1 cellular context compared by ENCODE assay signal in genomic region chr3:27293954-27294353, GRCh38.
TF ChIP-seq lines count a peak whose summit lies in the region.

No MANE protein-coding gene starts in this region.

TF ChIP-seq in H1, 55 proteins besides CTCF, POLR2A, EP300 and RAD21 (continued from another document):
- no peak for TF ChIP-seq ATF2 (IDR thresholded peaks at IDR 0.05; ENCODE audit: low read length)
- TF ChIP-seq PHF8 (conservative IDR thresholded peaks at IDR 0.05; ENCODE audit: low read depth, low read length), result no peak
- TF ChIP-seq TAF1 (IDR thresholded peaks at IDR 0.05; ENCODE audit: low read depth, low read length), result no peak
- no peak for TF ChIP-seq SAP30 (IDR thresholded peaks at IDR 0.05; ENCODE audit: insufficient read depth, insufficient replicate concordance, low read length)
- TF ChIP-seq KDM4A (IDR thresholded peaks at IDR 0.05; ENCODE audit: low read depth, low read length, severe bottlenecking), result no peak
- no peak for TF ChIP-seq EZH2 (IDR thresholded peaks at IDR 0.05; ENCODE audit: low read depth, low read length, severe bottlenecking)
- no peak for TF ChIP-seq ATF3 (IDR thresholded peaks at IDR 0.05; ENCODE audit: insufficient read depth, low read depth, low read length)
- TF ChIP-seq CEBPB (IDR thresholded peaks at IDR 0.05; ENCODE audit: low read depth, low read length), result no peak
- no peak for TF ChIP-seq CHD2 (IDR thresholded peaks at IDR 0.05; ENCODE audit: low read length)
- TF ChIP-seq SP2 (IDR thresholded peaks at IDR 0.05; ENCODE audit: low read length), result no peak
- TF ChIP-seq SIN3A (conservative IDR thresholded peaks at IDR 0.05 in 1 of 2, IDR thresholded peaks at IDR 0.05 in 1 of 2; ENCODE audit: low read depth in 1 of 2, low read length in 2 of 2), result no peak
- no peak for TF ChIP-seq SP1 (IDR thresholded peaks at IDR 0.05; ENCODE audit: low read depth, low read length)
- no peak for TF ChIP-seq TAF7 (optimal IDR thresholded peaks at IDR 0.05; ENCODE audit: borderline replicate concordance, low read depth, low read length)
- TF ChIP-seq RFX5 (IDR thresholded peaks at IDR 0.05; ENCODE audit: borderline replicate concordance, low read depth, low read length), result no peak
- TF ChIP-seq GTF2F1 (IDR thresholded peaks at IDR 0.05; ENCODE audit: borderline replicate concordance, low read depth, low read length), result no peak
- no peak for TF ChIP-seq HDAC6 (IDR thresholded peaks at IDR 0.05; ENCODE audit: low read depth, low read length)
